ENCODE assay signal across 15 cellular contexts in the genomic region with DNA sequence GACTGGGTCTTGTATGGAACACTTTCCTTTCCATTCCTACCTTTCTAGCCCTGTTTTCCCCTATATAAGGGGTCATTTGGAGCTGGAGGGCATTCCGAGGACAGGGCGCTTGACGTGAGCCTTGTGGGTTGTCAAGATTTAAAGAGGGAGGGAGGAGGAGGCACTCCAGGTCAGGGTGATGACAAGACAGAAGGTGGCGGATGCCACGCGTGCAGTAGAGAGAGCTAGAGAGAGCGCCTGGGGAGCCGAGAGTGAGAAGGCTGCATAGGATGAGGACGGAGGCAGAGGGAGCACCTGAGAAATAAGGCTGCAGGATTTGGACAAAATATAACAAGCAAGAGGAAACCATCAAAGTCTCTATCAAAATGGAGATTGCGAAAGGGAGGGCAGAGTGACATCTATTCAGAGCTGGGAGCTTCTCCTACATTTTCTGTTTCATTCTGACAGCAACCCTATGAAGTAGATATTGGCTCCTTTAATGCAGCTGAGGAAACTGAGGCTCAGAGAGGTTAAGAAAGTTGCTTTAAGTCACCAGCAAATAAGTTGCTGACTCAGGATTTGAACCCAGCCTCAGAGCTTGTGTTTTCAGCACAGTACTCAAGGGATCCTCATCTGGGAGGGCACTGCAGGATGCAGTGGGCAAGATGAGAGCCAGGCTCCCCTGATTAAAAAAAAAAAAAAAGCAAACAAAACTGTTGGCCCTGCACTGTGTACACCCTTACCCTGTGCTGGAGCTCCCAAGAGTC.
"Had no signal": no experiment of that assay in that cellular context is flagged by ENCODE, and none has a peak within 500 bp of the region (broad histone marks: within the 10 kb centered on the region; RNA-seq: fewer than 3 reads in every experiment).

No MANE protein-coding gene starts in this region.

- H3K9me3 ChIP-seq: psoas muscle, testis, upper lobe of right lung had no signal

- H3K4me1 Mint-ChIP-seq: activated CD4-positive, alpha-beta T cell treated with anti-CD3 and anti-CD28 coated beads, Interleukin-2, amount 10 ng/mL, durations not matched to agents 24 days and 14 days; activated naive CD4-positive, alpha-beta T cell treated with anti-CD3 and anti-CD28 coated beads, Interleukin-2, amount 10 ng/mL, durations not matched to agents 7 days and 5 days; central memory CD8-positive, alpha-beta T cell; mesothelial cell of epicardium had no signal

- H3K27me3 Mint-ChIP-seq: activated B cell treated with CpG ODN at 0.5 μM for 24 hours; stimulated activated naive CD8-positive, alpha-beta T cell treated with anti-CD3 and anti-CD28 coated beads, Interleukin-15, Interleukin-2, amounts not matched to agents 100 ng/mL and 50 ng/mL, for 24 hours had no signal

- H3K4me3 Mint-ChIP-seq: activated B cell treated with CpG ODN at 0.5 μM for 24 hours; activated CD4-positive, alpha-beta T cell treated with anti-CD3 and anti-CD28 coated beads, Interleukin-2, amount 10 ng/mL, durations not matched to agents 24 days and 14 days; activated naive CD4-positive, alpha-beta T cell treated with anti-CD3 and anti-CD28 coated beads, Interleukin-2, amount 10 ng/mL, durations not matched to agents 7 days and 5 days; central memory CD8-positive, alpha-beta T cell; endodermal cell; mesothelial cell of epicardium; stimulated activated naive CD8-positive, alpha-beta T cell treated with anti-CD3 and anti-CD28 coated beads, Interleukin-15, Interleukin-2, amounts not matched to agents 100 ng/mL and 50 ng/mL, for 24 hours had no signal

- H3K36me3 ChIP-seq: upper lobe of right lung had no signal

- H3K4me1 ChIP-seq: psoas muscle, testis, upper lobe of right lung had no signal

- H3K27me3 ChIP-seq: testis, upper lobe of right lung had no signal

- DNase-seq: activated B cell treated with CpG ODN at 0.5 μM for 24 hours; activated CD4-positive, alpha-beta T cell treated with anti-CD3 and anti-CD28 coated beads, Interleukin-2, amount 10 ng/mL, durations not matched to agents 24 days and 14 days; activated CD8-positive, alpha-beta memory T cell treated with anti-CD3 and anti-CD28 coated beads for 24 hours; activated naive CD4-positive, alpha-beta T cell treated with anti-CD3 and anti-CD28 coated beads, Interleukin-2, amount 10 ng/mL, durations not matched to agents 7 days and 5 days; dermis blood vessel endothelial cell; endodermal cell; psoas muscle; stimulated activated CD4-positive, alpha-beta T cell treated with anti-CD3 and anti-CD28 coated beads, Interleukin-15, amount 100 ng/mL, for 24 hours; stimulated activated CD4-positive, alpha-beta T cell treated with anti-CD3 and anti-CD28 coated beads, Interleukin-4, amount 100 ng/mL, for 24 hours; testis; upper lobe of right lung had no signal

- H3K4me3 ChIP-seq: psoas muscle, SK-N-MC, testis, upper lobe of right lung had no signal

- H3K27ac Mint-ChIP-seq: activated B cell treated with CpG ODN at 0.5 μM for 24 hours; activated CD4-positive, alpha-beta T cell treated with anti-CD3 and anti-CD28 coated beads, Interleukin-2, amount 10 ng/mL, durations not matched to agents 24 days and 14 days; activated naive CD4-positive, alpha-beta T cell treated with anti-CD3 and anti-CD28 coated beads, Interleukin-2, amount 10 ng/mL, durations not matched to agents 7 days and 5 days; endodermal cell; mesothelial cell of epicardium; stimulated activated naive CD8-positive, alpha-beta T cell treated with anti-CD3 and anti-CD28 coated beads, Interleukin-15, Interleukin-2, amounts not matched to agents 100 ng/mL and 50 ng/mL, for 24 hours had no signal

- H3K27ac ChIP-seq: psoas muscle, SK-N-MC, testis, upper lobe of right lung had no signal

- ATAC-seq: psoas muscle, upper lobe of right lung had no signal

- H3K36me3 Mint-ChIP-seq: activated naive CD4-positive, alpha-beta T cell treated with anti-CD3 and anti-CD28 coated beads, Interleukin-2, amount 10 ng/mL, durations not matched to agents 7 days and 5 days; mesothelial cell of epicardium had no signal
